ENCODE assay signal across 1 cellular context in genomic region chr3:30677347-30677685, GRCh38.
TF ChIP-seq lines count a peak whose summit lies in the region.

No MANE protein-coding gene starts in this region.

TF ChIP-seq in HepG2, 621 proteins besides CTCF, POLR2A, EP300 and RAD21 (continued from another document):
- TF ChIP-seq, protein P1, sequence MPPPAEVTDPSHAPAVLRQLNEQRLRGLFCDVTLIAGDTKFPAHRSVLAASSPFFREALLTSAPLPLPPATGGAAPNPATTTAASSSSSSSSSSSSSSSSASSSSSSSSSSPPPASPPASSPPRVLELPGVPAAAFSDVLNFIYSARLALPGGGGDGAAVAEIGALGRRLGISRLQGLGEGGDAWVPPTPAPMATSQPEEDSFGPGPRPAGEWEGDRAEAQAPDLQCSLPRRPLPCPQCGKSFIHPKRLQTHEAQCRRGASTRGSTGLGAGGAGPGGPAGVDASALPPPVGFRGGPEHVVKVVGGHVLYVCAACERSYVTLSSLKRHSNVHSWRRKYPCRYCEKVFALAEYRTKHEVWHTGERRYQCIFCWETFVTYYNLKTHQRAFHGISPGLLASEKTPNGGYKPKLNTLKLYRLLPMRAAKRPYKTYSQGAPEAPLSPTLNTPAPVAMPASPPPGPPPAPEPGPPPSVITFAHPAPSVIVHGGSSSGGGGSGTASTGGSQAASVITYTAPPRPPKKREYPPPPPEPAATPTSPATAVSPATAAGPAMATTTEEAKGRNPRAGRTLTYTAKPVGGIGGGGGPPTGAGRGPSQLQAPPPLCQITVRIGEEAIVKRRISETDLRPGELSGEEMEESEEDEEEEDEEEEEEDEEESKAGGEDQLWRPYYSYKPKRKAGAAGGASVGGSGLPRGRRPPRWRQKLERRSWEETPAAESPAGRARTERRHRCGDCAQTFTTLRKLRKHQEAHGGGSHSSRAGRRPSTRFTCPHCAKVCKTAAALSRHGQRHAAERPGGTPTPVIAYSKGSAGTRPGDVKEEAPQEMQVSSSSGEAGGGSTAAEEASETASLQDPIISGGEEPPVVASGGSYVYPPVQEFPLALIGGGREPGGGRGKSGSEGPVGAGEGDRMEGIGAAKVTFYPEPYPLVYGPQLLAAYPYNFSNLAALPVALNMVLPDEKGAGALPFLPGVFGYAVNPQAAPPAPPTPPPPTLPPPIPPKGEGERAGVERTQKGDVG (CRISPR knock-in tag; IDR thresholded peaks at IDR 0.05; ENCODE audit: borderline replicate concordance), result no peak
- TF ChIP-seq RBM22 (optimal IDR thresholded peaks at IDR 0.05; ENCODE audit: low read length) (peak; percentile 99), STAG1 (CRISPR knock-in tag; IDR thresholded peaks at IDR 0.05) (no peak), ELF1 (CRISPR knock-in tag; IDR thresholded peaks at IDR 0.05) (no peak), FLYWCH1 (CRISPR knock-in tag; IDR thresholded peaks at IDR 0.05) (no peak)
